8 cellular contexts compared by ENCODE assay signal in genomic region chr17:63622571-63623390, GRCh38. TPM values are rescaled to one million over a fixed set of nuclear protein-coding genes. Genes with fewer than 3 reads are reported as not detected.
DNase-seq lines count a peak whose midpoint lies in the region; ATAC-seq and TF ChIP-seq lines count a peak whose summit lies in the region.

No MANE protein-coding gene starts in this region.

- no peaks in the 10 kb centered on the region for H3K36me3 Mint-ChIP-seq in type B pancreatic cell

- peak; percentile 38 for DNase-seq in COLO829 (ENCODE audit: low spot score)
- peak; percentile 75 for DNase-seq in HT1080 (ENCODE audit: low read depth)
- DNase-seq in SJSA1 (ENCODE audit: low read depth in 1 of 2, low spot score in 2 of 2), result peak; percentile 74 to 75
- DNase-seq in activated naive CD4-positive, alpha-beta T cell treated with anti-CD3 and anti-CD28 coated beads, Interleukin-2, amount 50 U/mL, for 16 hours, result peak; percentile 69
- peak; percentile 42 for DNase-seq in glomerular endothelial cell (ENCODE audit: extremely low read depth, low read depth, low spot score)
- DNase-seq in type B pancreatic cell (ENCODE audit: extremely low spot score, unreplicated experiment), result peak; percentile 80

- H3K4me3 ChIP-seq in SJSA1 (peak overlapping the region; percentile 85), neutrophil (ENCODE audit: low read depth in 1 of 2, low read length in 1 of 2) (peak overlapping the region; percentile 77 to 85)

- no peaks in the 10 kb centered on the region for H3K9me3 Mint-ChIP-seq in type B pancreatic cell

- H3K36me3 ChIP-seq in SJSA1, result no peaks in the 10 kb centered on the region; the same call in 1 of the 2 replicates
- H3K36me3 ChIP-seq in neutrophil, result no peaks in the 10 kb centered on the region

- peak overlapping the region; percentile 98 for H3K4me3 Mint-ChIP-seq in type B pancreatic cell

- H3K9me3 ChIP-seq in SJSA1 (replicated peaks) (no peaks in the 10 kb centered on the region), neutrophil (no peaks in the 10 kb centered on the region)

- no peaks in the 10 kb centered on the region for H3K27me3 ChIP-seq in SJSA1 (replicated peaks)
- H3K27me3 ChIP-seq in neutrophil, result peaks cover 16% of the 10 kb centered on the region

- TF ChIP-seq CTCF in neutrophil (IDR thresholded peaks at IDR 0.05) (no peak), type B pancreatic cell (conservative IDR thresholded peaks at IDR 0.05) (no peak)

- peaks cover 31% of the 10 kb centered on the region for H3K4me1 Mint-ChIP-seq in type B pancreatic cell (ENCODE audit: unreplicated experiment)

- H3K4me1 ChIP-seq in SJSA1 (replicated peaks) (peaks cover 22% of the 10 kb centered on the region), neutrophil (ENCODE audit: control insufficient read depth in 1 of 2, insufficient read depth in 1 of 2, low read depth in 1 of 2, low read length in 1 of 2) (peaks cover 42 to 47% of the 10 kb centered on the region in 2 experiments)

- peak overlapping the region; percentile 80 for H3K27ac Mint-ChIP-seq in type B pancreatic cell

- H3K27ac ChIP-seq in SJSA1, result peak overlapping the region; percentile 34
- peak overlapping the region; percentile 91 for H3K27ac ChIP-seq in neutrophil

- peak; percentile 25 for ATAC-seq in GM21360 (IDR thresholded peaks at IDR 0.05; ENCODE audit: unreplicated experiment)

- H3K27me3 Mint-ChIP-seq in type B pancreatic cell, result peaks cover 10% of the 10 kb centered on the region

RNA-seq across cellular contexts. Expression of gene MAP3K3, which starts 0.6 kb away (rescaled TPM):
- 26.0 and 33.1 TPM in 2 replicates for total RNA-seq in HT1080 (2014; rRNA removed; shearing (Covaris generic))
- 14.7 and 16.6 TPM in 2 replicates for polyA plus RNA-seq in HT1080 (2015; cell fraction: cytosol; rRNA removed)
- 20.1 and 20.6 TPM in 2 replicates for polyA plus RNA-seq in HT1080 (2015; cell fraction: nucleus; rRNA removed)
- 35.8 and 49.5 TPM in 2 replicates for total RNA-seq in SJSA1 (2014; rRNA removed; shearing (Covaris generic))
- total RNA-seq in glomerular endothelial cell (68.0 and 82.5 TPM in 2 replicates), type B pancreatic cell (ENCODE audit: low replicate concordance) (10.5 and 26.2 TPM in 2 replicates)

RNA-seq across cellular contexts. Expression of gene TACO1, which starts 22.1 kb away (rescaled TPM):
- total RNA-seq in HT1080 (2014; rRNA removed; shearing (Covaris generic)), result 32.6 and 35.0 TPM in 2 replicates
- polyA plus RNA-seq in HT1080 (2015; cell fraction: cytosol; rRNA removed), result 25.3 and 31.2 TPM in 2 replicates
- 17.5 and 19.9 TPM in 2 replicates for polyA plus RNA-seq in HT1080 (2015; cell fraction: nucleus; rRNA removed)
- total RNA-seq in SJSA1 (2014; rRNA removed; shearing (Covaris generic)), result 23.7 and 30.6 TPM in 2 replicates
- 18.9 and 26.3 TPM in 2 replicates for total RNA-seq in glomerular endothelial cell
- 22.3 and 24.4 TPM in 2 replicates for total RNA-seq in type B pancreatic cell (ENCODE audit: low replicate concordance)

Comparison
In these comparisons a context has a peak if more than half of its experiments do, and no peak if none do; other contexts are left out.
1. Peak in every context shown above with its lines: DNase-seq, ATAC-seq, H3K4me3 ChIP-seq and H3K27ac ChIP-seq.